17 cellular contexts compared by ENCODE assay signal in genomic region chr13:78827471-78827870, GRCh38.
DNase-seq lines count a peak whose midpoint lies in the region; TF ChIP-seq lines count a peak whose summit lies in the region.
"Had no signal": no experiment of that assay in that cellular context is flagged by ENCODE, and none has a peak within 500 bp of the region (broad histone marks: within the 10 kb centered on the region; RNA-seq: fewer than 3 reads in every experiment).

No MANE protein-coding gene starts in this region.

- H3K27me3 ChIP-seq in BE2C = 0 out of 2 replicates have a peak, but pooled peaks cover 2% of the 10 kb centered on the region
- H3K27me3 ChIP-seq: Peyer's patch had no signal

- H3K9me3 ChIP-seq in BE2C = no peaks in the 10 kb centered on the region
- H3K9me3 ChIP-seq: Caco-2, Peyer's patch had no signal

- H3K4me1 ChIP-seq in BE2C = no peaks in the 10 kb centered on the region
- H3K4me1 ChIP-seq: Caco-2, Peyer's patch had no signal

- H3K27me3 Mint-ChIP-seq in chondrocyte (ENCODE audit: low read depth) = peaks cover 2% of the 10 kb centered on the region

- H3K4me3 Mint-ChIP-seq in chondrocyte (ENCODE audit: unreplicated experiment) = no peak overlapping the region

- no peak for TF ChIP-seq CTCF in BE2C (IDR thresholded peaks at IDR 0.05; ENCODE audit: low read depth, low read length)
- TF ChIP-seq CTCF in chondrocyte (IDR thresholded peaks at IDR 0.05) = no peak

- no peaks in the 10 kb centered on the region for H3K36me3 ChIP-seq in BE2C
- H3K36me3 ChIP-seq: Peyer's patch had no signal

- no peaks in the 10 kb centered on the region for H3K36me3 Mint-ChIP-seq in chondrocyte (ENCODE audit: low read depth)

- H3K27ac Mint-ChIP-seq in chondrocyte (ENCODE audit: unreplicated experiment) = no peak overlapping the region

- DNase-seq in BE2C (peak; percentile 24), HT1080 (ENCODE audit: low read depth) (peak; percentile 37), SK-N-DZ (ENCODE audit: low spot score) (peak; percentile 9), globus pallidus (ENCODE audit: low spot score) (peak; percentile 1), chondrocyte (ENCODE audit: low spot score) (no peak), NCI-H2107 treated with DMSO at 0.1 percent for 48 hours (lab: John Stamatoyannopoulos, UW; ENCODE audit: unreplicated experiment) (no peak), NCI-H1694 (lab: John Stamatoyannopoulos, UW) (no peak)
- DNase-seq in activated effector memory CD4-positive, alpha-beta T cell treated with Interleukin-2 at 50 U/mL for 16 hours = no peak
- DNase-seq: Caco-2, DMS53, GDM1, GOT3, MV-4-11, NCI-H146, NCI-H2107, Peyer's patch, Right ventricle myocardium superior had no signal

- no peak overlapping the region for H3K4me3 ChIP-seq in BE2C (ENCODE audit: low read depth, low read length)
- H3K4me3 ChIP-seq: Peyer's patch had no signal

- no peaks in the 10 kb centered on the region for H3K9me3 Mint-ChIP-seq in chondrocyte (ENCODE audit: low read depth)

- H3K4me1 Mint-ChIP-seq in chondrocyte (ENCODE audit: low read depth) = no peaks in the 10 kb centered on the region

Comparison
In these comparisons a context has a peak if more than half of its experiments do, and no peak if none do; other contexts are left out.
1. DNase-seq: peak in BE2C (single experiment), HT1080 (single experiment), SK-N-DZ (single experiment) and globus pallidus (single experiment); none in activated effector memory CD4-positive, alpha-beta T cell treated with Interleukin-2 at 50 U/mL for 16 hours (single experiment), chondrocyte (single experiment), NCI-H2107 treated with DMSO at 0.1 percent for 48 hours (single experiment) and NCI-H1694 (single experiment).